Comparison of ENCODE assay signal across 21 cellular contexts in genomic region chr2:201859886-201860285, GRCh38. TPM values are rescaled to one million over a fixed set of nuclear protein-coding genes. Genes with fewer than 3 reads are reported as not detected.
DNase-seq lines count a peak whose midpoint lies in the region; ATAC-seq, FAIRE-seq and TF ChIP-seq lines count a peak whose summit lies in the region.
"Had no signal": no experiment of that assay in that cellular context is flagged by ENCODE, and none has a peak within 500 bp of the region (broad histone marks: within the 10 kb centered on the region; RNA-seq: fewer than 3 reads in every experiment).

No MANE protein-coding gene starts in this region.

- peak overlapping the region; percentile 54; the same call in 1 of the 2 replicates for H4K91ac ChIP-seq in IMR-90 (ENCODE audit: insufficient read depth, low read depth, low read length)

- BruUV-seq in IMR-90 (replicated peaks; lab: Mats Ljungman, UMichigan): no TSS peak

- H3K36me3 ChIP-seq in IMR-90 (ENCODE audit: control insufficient read depth, insufficient read depth, low read length) (no peaks in the 10 kb centered on the region), astrocyte (ENCODE audit: insufficient read depth, low read length) (no peaks in the 10 kb centered on the region), hepatocyte (replicated peaks; ENCODE audit: insufficient read depth, low read depth) (no peaks in the 10 kb centered on the region)
- H3K36me3 ChIP-seq: BE2C, ovary, right atrium auricular region, spleen, suprapubic skin had no signal

- H2BK5ac ChIP-seq in IMR-90 (ENCODE audit: low read depth, low read length, poor library complexity, severe bottlenecking): peak overlapping the region; percentile 91

- peak overlapping the region; percentile 38 for H3K23ac ChIP-seq in IMR-90 (ENCODE audit: low read depth, low read length)

- H3K14ac ChIP-seq in IMR-90 (replicated peaks; ENCODE audit: low read depth, low read length): 0 out of 2 replicates have a peak overlapping the region, but pooled peaks have one; percentile 4

- H3K9me3 ChIP-seq in AG04450 (ENCODE audit: control insufficient read depth, insufficient read depth, low read length) (no peaks in the 10 kb centered on the region), IMR-90 (ENCODE audit: control insufficient read depth, insufficient read depth, low read length) (no peaks in the 10 kb centered on the region), astrocyte (ENCODE audit: insufficient read depth, low read depth, low read length) (no peaks in the 10 kb centered on the region), hepatocyte (ENCODE audit: low read depth) (no peaks in the 10 kb centered on the region)
- H3K9me3 ChIP-seq: BE2C, ovary, right atrium auricular region, spleen, suprapubic skin had no signal

- H2AK5ac ChIP-seq in IMR-90 (ENCODE audit: low read depth, low read length): peak overlapping the region; percentile 2

- DNase-seq in AG04450 (ENCODE audit: low read depth, low spot score) (peak; percentile 37), IMR-90 (peak; percentile 91), astrocyte (ENCODE audit: low read depth) (peak; percentile 84), hepatocyte (ENCODE audit: low spot score) (no peak), posterior cingulate gyrus (no peak), natural killer cell (no peak)
- DNase-seq: spleen; stimulated activated CD4-positive, alpha-beta T cell treated with anti-CD3 and anti-CD28 coated beads, Interleukin-4, amount 100 ng/mL, for 1 hour had no signal

- H3K9ac ChIP-seq in IMR-90 (ENCODE audit: low read depth, low read length) (peak overlapping the region; percentile 6; the same call in 1 of the 2 replicates), astrocyte (ENCODE audit: low read length) (peak overlapping the region; percentile 19)

- no peak for TF ChIP-seq RAD21 in IMR-90 (IDR thresholded peaks at IDR 0.05; ENCODE audit: low read length)

- in situ Hi-C loops in IMR-90 (cut with MboI; ENCODE audit: low sequenced_read_pairs): loop anchor here (5.0 kb wide), 2 partner anchors 58 to 177 kb away; no protein-coding TSS in a partner anchor

- ATAC-seq in IMR-90 (ENCODE audit: low read depth) (peak; percentile 58), GM21423 (IDR thresholded peaks at IDR 0.05; ENCODE audit: unreplicated experiment) (no peak), HG03196 (IDR thresholded peaks at IDR 0.05; ENCODE audit: unreplicated experiment) (no peak), natural killer cell (no peak)

- 0 out of 3 replicates have a peak overlapping the region, but pooled peaks have one; percentile 10 for H2BK15ac ChIP-seq in IMR-90 (ENCODE audit: low read depth, low read length)

- peaks cover 11% of the 10 kb centered on the region for H3K9me1 ChIP-seq in IMR-90 (ENCODE audit: insufficient read depth, low read length)

- TF ChIP-seq CTCF in AG04450 (IDR thresholded peaks at IDR 0.05; ENCODE audit: low read depth, low read length): no peak
- no peak for TF ChIP-seq CTCF in IMR-90 (conservative IDR thresholded peaks at IDR 0.05; ENCODE audit: low read depth, low read length)
- TF ChIP-seq CTCF in astrocyte (IDR thresholded peaks at IDR 0.05; ENCODE audit: insufficient read depth, low read depth, low read length): no peak
- no peak for TF ChIP-seq CTCF in hepatocyte (IDR thresholded peaks at IDR 0.05; ENCODE audit: poor library complexity)
- no peak for TF ChIP-seq CTCF in natural killer cell (IDR thresholded peaks at IDR 0.05)

- H4K5ac ChIP-seq in IMR-90 (ENCODE audit: low read depth, low read length): peak overlapping the region; percentile 4; the same call in 1 of the 2 replicates

- H3K9me3 Mint-ChIP-seq in astrocyte (ENCODE audit: unreplicated experiment) (no peaks in the 10 kb centered on the region), natural killer cell (no peaks in the 10 kb centered on the region)
- H3K9me3 Mint-ChIP-seq: H9; memory B cell; stimulated activated naive B cell treated with anti-CD40 and anti-IgM and Interleukin-4, amounts not matched to agents 10 μg/mL and 1 μg/mL and 100 μg/mL, for 72 hours; T-cell had no signal

- H3K27me3 ChIP-seq in AG04450 (ENCODE audit: control insufficient read depth, insufficient read depth, low read length) (no peaks in the 10 kb centered on the region), IMR-90 (ENCODE audit: control insufficient read depth, insufficient read depth, low read length) (no peaks in the 10 kb centered on the region), astrocyte (ENCODE audit: insufficient read depth, low read length) (no peaks in the 10 kb centered on the region), hepatocyte (no peaks in the 10 kb centered on the region)
- H3K27me3 ChIP-seq: BE2C, ovary, right atrium auricular region, suprapubic skin had no signal

- dilution Hi-C loops in IMR-90 (cut with HindIII; ENCODE audit: low sequenced_read_pairs, unreplicated experiment): no loop called here

- CTCF ChIA-PET in AG04450 (lab: Charles Lee) (interaction anchor here (0.6 to 2.6 kb wide), 34 partner anchors 10 to 319 kb away, joined by 3 to 24 read pairs (median 6); partner anchors contain the start of gene CDK15), IMR-90 (lab: Yijun Ruan, JAX) (interaction anchor here (0.6 to 2.5 kb wide), 13 partner anchors 11 to 319 kb away, joined by 3 to 9 read pairs (median 3); no protein-coding TSS in a partner anchor)

- peak overlapping the region; percentile 53; the same call in 1 of the 2 replicates for H3K18ac ChIP-seq in IMR-90 (ENCODE audit: low read depth, low read length)

- H4K20me1 ChIP-seq in IMR-90 (ENCODE audit: insufficient read depth, low read length) (no peaks in the 10 kb centered on the region), astrocyte (ENCODE audit: insufficient read depth, low read length) (no peaks in the 10 kb centered on the region), hepatocyte (ENCODE audit: insufficient read depth, poor library complexity, severe bottlenecking) (no peaks in the 10 kb centered on the region)

- H3K4me2 ChIP-seq in IMR-90 (ENCODE audit: low read depth, low read length) (peak overlapping the region; percentile 30; the same call in 1 of the 2 replicates), astrocyte (ENCODE audit: low read length) (peak overlapping the region; percentile 29), hepatocyte (peak overlapping the region; percentile 69)

- intact Hi-C loops in IMR-90 (cut with micrococcal nuclease) (loop anchor here (1.0 to 5.0 kb wide), 5 partner anchors 49 to 407 kb away; partner anchors contain the start of gene NOP58), posterior cingulate gyrus (cut with DNase I) (loop anchor here (1.0 to 5.0 kb wide), 2 partner anchors 172 to 318 kb away; partner anchors contain the start of gene FZD7), natural killer cell (cut with micrococcal nuclease) (loop anchor here (1.0 kb wide), 1 partner anchor 318 kb away; no protein-coding TSS in a partner anchor)

- 80% methylated on average over 2 of the region's 6 CpGs; no CpG with 5 or more reads in 1 of the 2 experiments for WGBS in IMR-90 (ENCODE audit: extremely low coverage in 2 of 2, insufficient read length in 1 of 2), 2 experiments
- 58% methylated on average over 6 of the region's 6 CpGs for WGBS in hepatocyte (ENCODE audit: low lambda C conversion rate, missing lambda C conversion rate)

- FAIRE-seq in astrocyte (lab: Jason Lieb, UNC): no peak

- peaks cover 13 to 44% of the 10 kb centered on the region in 2 experiments for H3K79me1 ChIP-seq in IMR-90 (ENCODE audit: low read depth in 1 of 2, low read length in 2 of 2)

- H3K27ac ChIP-seq in AG04450 (ENCODE audit: low read depth, low read length) (peak overlapping the region; percentile 23), IMR-90 (ENCODE audit: insufficient read depth, low read length) (peak overlapping the region; percentile 70), astrocyte (ENCODE audit: low read depth, low read length) (peak overlapping the region; percentile 37), hepatocyte (peak overlapping the region; percentile 33)
- H3K27ac ChIP-seq: coronary artery, right atrium auricular region, spleen, suprapubic skin had no signal

- peak overlapping the region; percentile 53 for H2BK120ac ChIP-seq in IMR-90 (ENCODE audit: low read depth, low read length)

- H3K56ac ChIP-seq in IMR-90 (ENCODE audit: extremely low read depth, insufficient read depth, low read length): peak overlapping the region; percentile 78

- no peak overlapping the region for H3K4me3 Mint-ChIP-seq in astrocyte (ENCODE audit: unreplicated experiment)
- H3K4me3 Mint-ChIP-seq in natural killer cell: no peak overlapping the region
- H3K4me3 Mint-ChIP-seq: activated CD4-positive, alpha-beta T cell treated with anti-CD3 and anti-CD28 coated beads for 36 hours; memory B cell; stimulated activated naive B cell treated with anti-CD40 and anti-IgM and Interleukin-4, amounts not matched to agents 10 μg/mL and 1 μg/mL and 100 μg/mL, for 72 hours had no signal

- H3K27me3 Mint-ChIP-seq in astrocyte (ENCODE audit: low read depth, unreplicated experiment): no peaks in the 10 kb centered on the region
- peaks cover 19 to 25% of the 10 kb centered on the region in 2 donors for H3K27me3 Mint-ChIP-seq in natural killer cell (ENCODE audit: low read depth in 2 of 2)

- no peak overlapping the region for H2AK9ac ChIP-seq in IMR-90 (replicated peaks; ENCODE audit: low read depth, low read length, poor library complexity)

- peak overlapping the region; percentile 42 for H3K4ac ChIP-seq in IMR-90 (ENCODE audit: low read depth, low read length)

- H2BK20ac ChIP-seq in IMR-90 (ENCODE audit: low read depth, low read length): peak overlapping the region; percentile 79

- H3K4me1 ChIP-seq in IMR-90 (ENCODE audit: control insufficient read depth, insufficient read depth, low read length): peaks cover 31% of the 10 kb centered on the region
- peaks cover 33% of the 10 kb centered on the region for H3K4me1 ChIP-seq in astrocyte (ENCODE audit: insufficient read depth, low read length)
- peaks cover 15% of the 10 kb centered on the region for H3K4me1 ChIP-seq in hepatocyte (ENCODE audit: insufficient read depth)
- H3K4me1 ChIP-seq: BE2C, right atrium auricular region had no signal

- POLR2A ChIA-PET in AG04450 (lab: Yijun Ruan, JAX): interaction anchor here (0.8 to 2.2 kb wide), 8 partner anchors 28 to 255 kb away, joined by 3 to 12 read pairs (median 4); partner anchors contain the start of genes ALS2, CDK15 and FZD7
- POLR2A ChIA-PET in IMR-90 (lab: Charles Lee; ENCODE audit: unreplicated experiment): interaction anchor here (1.3 kb wide), 1 partner anchor 53 kb away, joined by 3 read pairs; the partner anchor contains the start of gene CDK15

- H3K79me2 ChIP-seq in astrocyte (ENCODE audit: insufficient read depth, low read length) (no peaks in the 10 kb centered on the region), hepatocyte (no peaks in the 10 kb centered on the region)

- H3K4me1 Mint-ChIP-seq in astrocyte (ENCODE audit: low read depth, unreplicated experiment): peaks cover 32% of the 10 kb centered on the region
- peaks cover 6 to 12% of the 10 kb centered on the region in 2 donors for H3K4me1 Mint-ChIP-seq in natural killer cell

- H4K8ac ChIP-seq in IMR-90 (ENCODE audit: low read depth in 2 of 2, low read length in 2 of 2): peak overlapping the region in 1 of 2 experiments; percentile 39; a peak in 2 of 4 replicates

- no peak overlapping the region for H2AFZ ChIP-seq in IMR-90 (replicated peaks; ENCODE audit: low read length, poor library complexity)
- H2AFZ ChIP-seq in astrocyte (ENCODE audit: low read depth, low read length): no peak overlapping the region
- H2AFZ ChIP-seq in hepatocyte: no peak overlapping the region

- no peak for TF ChIP-seq POLR2A in IMR-90 (IDR thresholded peaks at IDR 0.05; ENCODE audit: low read depth, low read length)

- H3K4me3 ChIP-seq in AG04450 (ENCODE audit: low read depth, low read length): no peak overlapping the region
- no peak overlapping the region for H3K4me3 ChIP-seq in IMR-90 (ENCODE audit: insufficient read depth, low read depth, low read length)
- H3K4me3 ChIP-seq in astrocyte (ENCODE audit: insufficient read depth, low read depth, low read length): no peak overlapping the region
- H3K4me3 ChIP-seq in hepatocyte: no peak overlapping the region
- H3K4me3 ChIP-seq: coronary artery, ovary, right atrium auricular region, spleen, suprapubic skin had no signal

- H3K36me3 Mint-ChIP-seq in astrocyte (ENCODE audit: low read depth, unreplicated experiment) (peaks cover 4% of the 10 kb centered on the region), natural killer cell (no peaks in the 10 kb centered on the region)
- H3K36me3 Mint-ChIP-seq: memory B cell; stimulated activated naive B cell treated with anti-CD40 and anti-IgM and Interleukin-4, amounts not matched to agents 10 μg/mL and 1 μg/mL and 100 μg/mL, for 72 hours; T-cell had no signal

- no peaks in the 10 kb centered on the region for H3K9me2 ChIP-seq in hepatocyte (replicated peaks; ENCODE audit: insufficient read depth)

- H3K27ac Mint-ChIP-seq in astrocyte (ENCODE audit: unreplicated experiment) (no peak overlapping the region), natural killer cell (no peak overlapping the region)
- H3K27ac Mint-ChIP-seq: activated CD4-positive, alpha-beta T cell treated with anti-CD3 and anti-CD28 coated beads for 36 hours; H9; memory B cell; stimulated activated naive B cell treated with anti-CD40 and anti-IgM and Interleukin-4, amounts not matched to agents 10 μg/mL and 1 μg/mL and 100 μg/mL, for 72 hours; T-cell had no signal

RNA-seq across cellular contexts. Expression of gene CDK15, which starts 53.5 kb away (rescaled TPM):
- polyA plus RNA-seq in AG04450 (2011; rRNA removed): 16.0 and 18.6 TPM in 2 replicates
- polyA minus RNA-seq in AG04450 (2011; rRNA and poly(A)+ RNA removed): 18.5 and 19.0 TPM in 2 replicates
- total RNA-seq in IMR-90 (2012; rRNA removed): 28.9 and 33.0 TPM in 2 replicates
- polyA plus RNA-seq in IMR-90 (2012; rRNA removed): 15.7 and 16.1 TPM in 2 replicates
- 5.7 and 7.2 TPM in 2 replicates for polyA plus RNA-seq in IMR-90 (2012; cell fraction: cytosol; rRNA removed)
- polyA plus RNA-seq in IMR-90 (2012; cell fraction: nucleus; rRNA removed; ENCODE audit: low replicate concordance): 6.9 and 22.1 TPM in 2 replicates
- total RNA-seq in astrocyte: 6.6 and 9.3 TPM in 2 replicates
- total RNA-seq in hepatocyte: 0.80 and 4.0 TPM in 2 replicates
- 0.17 and 1.2 TPM in 2 replicates for polyA plus RNA-seq in hepatocyte
- 1 to 10 TPM in 1 of 3 donors, under 1 TPM in 1, not detected in 1; 0.72 to 2.5 TPM for total RNA-seq in natural killer cell
- total RNA-seq: activated CD4-positive, alpha-beta T cell treated with anti-CD3 and anti-CD28 coated beads for 36 hours; H9; NCI-H460; right atrium auricular region; T-cell had no signal

Comparison
In these comparisons a context has a peak if more than half of its experiments do, and no peak if none do; other contexts are left out.
1. DNase-seq: peak in AG04450 (single experiment), IMR-90 (single experiment) and astrocyte (single experiment); none in hepatocyte (single experiment), posterior cingulate gyrus (0 of 10) and natural killer cell (single experiment).
2. Peak in every context shown above with its lines, with median percentiles within 50 percentile points of each other: H3K27ac ChIP-seq and H3K4me2 ChIP-seq.